1 cellular context compared by ENCODE assay signal in the genomic region with DNA sequence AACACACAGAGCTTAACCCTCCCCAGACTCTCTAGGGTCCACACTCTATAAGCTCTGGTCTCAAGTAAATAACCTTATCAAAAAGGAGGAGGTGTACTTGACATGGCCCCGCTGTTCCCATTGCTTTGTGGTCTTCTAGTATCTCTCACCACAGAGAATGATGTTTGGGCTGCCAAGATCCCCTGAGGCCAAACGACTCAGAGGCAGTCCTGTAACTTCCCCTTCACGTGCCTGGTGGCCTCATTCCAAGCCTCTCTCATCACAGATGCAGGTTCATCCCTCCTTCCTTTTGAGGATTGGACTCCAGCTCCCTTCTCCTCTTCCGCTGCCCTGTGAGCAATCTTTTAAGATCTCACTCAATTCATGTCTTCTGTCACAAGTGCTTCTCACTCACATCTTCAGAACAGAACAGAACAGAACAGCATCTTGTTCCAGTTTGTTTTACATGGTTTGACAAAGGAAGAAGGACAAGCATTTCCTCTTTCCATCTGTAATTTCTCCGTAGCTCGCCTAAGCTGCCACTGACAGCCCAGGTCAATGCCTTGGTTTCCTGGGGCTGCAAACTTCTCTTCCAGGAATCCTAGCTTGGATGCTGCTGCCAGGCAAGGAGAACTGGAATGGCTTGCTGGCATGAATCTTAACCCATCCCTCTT.
TF ChIP-seq lines count a peak whose summit lies in the region.

No MANE protein-coding gene starts in this region.

TF ChIP-seq in SK-N-SH, 30 proteins besides CTCF, POLR2A, EP300 and RAD21 (continued from another document):
- TF ChIP-seq FOSL2 (IDR thresholded peaks at IDR 0.05; ENCODE audit: borderline replicate concordance, low read depth) (no peak), RXRA (IDR thresholded peaks at IDR 0.05; ENCODE audit: borderline replicate concordance, low read depth) (no peak)
